19 cellular contexts compared by ENCODE assay signal in genomic region chr2:128596453-128597430, GRCh38.
DNase-seq lines count a peak whose midpoint lies in the region; ATAC-seq and TF ChIP-seq lines count a peak whose summit lies in the region.
"Had no signal": no experiment of that assay in that cellular context is flagged by ENCODE, and none has a peak within 500 bp of the region (broad histone marks: within the 10 kb centered on the region; RNA-seq: fewer than 3 reads in every experiment).

No MANE protein-coding gene starts in this region.

- H3K27ac Mint-ChIP-seq in osteocyte (ENCODE audit: unreplicated experiment), result no peak overlapping the region
- H3K27ac Mint-ChIP-seq: HFFc6 had no signal

- no peaks in the 10 kb centered on the region for H3K36me3 ChIP-seq in BLaER1 treated with 17β-estradiol and CSF1 and Interleukin-3, amounts not matched to agents 10 nM and 100 nM

- peak; percentile 40 for DNase-seq in activated CD8-positive, alpha-beta memory T cell treated with anti-CD3 and anti-CD28 coated beads for 24 hours
- DNase-seq in activated CD8-positive, alpha-beta memory T cell treated with anti-CD3 and anti-CD28 coated beads, Interleukin-2, amount 50 U/mL, for 4 hours, result no peak
- peak; percentile 24 for DNase-seq in ecto neural progenitor cell (ENCODE audit: low spot score)
- peak; percentile 71 for DNase-seq in osteocyte (ENCODE audit: extremely low spot score, unreplicated experiment)
- DNase-seq in amygdala (lab: John Stamatoyannopoulos, UW), result no peak
- no peak for DNase-seq in DMS 273 treated with DMSO at 0.1 percent for 48 hours (lab: John Stamatoyannopoulos, UW)
- DNase-seq: 8988T, DND-41, GDM1, GM23248, HFFc6, Karpas-422, MM.1S, NCI-H1092 treated with DMSO at 0.1 percent for 48 hours, NCI-H510A treated with DMSO at 0.1 percent for 48 hours, NCI-H82 had no signal

- no peak for TF ChIP-seq CTCF in osteocyte (IDR thresholded peaks at IDR 0.05)

- H3K27ac ChIP-seq in BLaER1 treated with 17β-estradiol and CSF1 and Interleukin-3, amounts not matched to agents 10 nM and 100 nM, result peak overlapping the region in 3 of 11 experiments; percentile 0 to 37 (median 21); a peak in 4 of 22 replicates
- H3K27ac ChIP-seq: GM23248 had no signal

- no peaks in the 10 kb centered on the region; a peak in 1 of 22 replicates for H3K27me3 ChIP-seq in BLaER1 treated with 17β-estradiol and CSF1 and Interleukin-3, amounts not matched to agents 10 nM and 100 nM

- no peaks in the 10 kb centered on the region for H4K20me1 ChIP-seq in BLaER1 treated with 17β-estradiol and CSF1 and Interleukin-3, amounts not matched to agents 10 nM and 100 nM

- H3K9me3 ChIP-seq in BLaER1 treated with 17β-estradiol and CSF1 and Interleukin-3, amounts not matched to agents 10 nM and 100 nM (replicated peaks in 1 of 11), result no peaks in the 10 kb centered on the region

- no peak overlapping the region for H3K4me3 Mint-ChIP-seq in osteocyte (ENCODE audit: unreplicated experiment)
- H3K4me3 Mint-ChIP-seq: HFFc6 had no signal

- H3K36me3 Mint-ChIP-seq in osteocyte (ENCODE audit: unreplicated experiment), result no peaks in the 10 kb centered on the region

- ATAC-seq in HG03045 (IDR thresholded peaks at IDR 0.05; ENCODE audit: unreplicated experiment), result no peak
- ATAC-seq: GM12878 had no signal

- peak overlapping the region; percentile 24 to 84 (median 79); a peak in 21 of 22 replicates for H3K4me2 ChIP-seq in BLaER1 treated with 17β-estradiol and CSF1 and Interleukin-3, amounts not matched to agents 10 nM and 100 nM

- H3K4me1 ChIP-seq in BLaER1 treated with 17β-estradiol and CSF1 and Interleukin-3, amounts not matched to agents 10 nM and 100 nM, result peaks cover 20 to 97% (median 79%) of the 10 kb centered on the region in 10 experiments

- H3K9me3 Mint-ChIP-seq in osteocyte (ENCODE audit: unreplicated experiment), result no peaks in the 10 kb centered on the region
- H3K9me3 Mint-ChIP-seq: HFFc6 had no signal

- H3K4me3 ChIP-seq in BLaER1 treated with 17β-estradiol and CSF1 and Interleukin-3, amounts not matched to agents 10 nM and 100 nM, result peak overlapping the region in 1 of 10 experiments; percentile 1; a peak in 2 of 20 replicates
- H3K4me3 ChIP-seq: GM12878, GM23248 had no signal

- H3K9ac ChIP-seq in BLaER1 treated with 17β-estradiol and CSF1 and Interleukin-3, amounts not matched to agents 10 nM and 100 nM, result peak overlapping the region in 3 of 11 experiments; percentile 5 to 18 (median 12); a peak in 1 of 22 replicates
- H3K9ac ChIP-seq: GM23248 had no signal

- H3K27me3 Mint-ChIP-seq in osteocyte (ENCODE audit: unreplicated experiment), result no peaks in the 10 kb centered on the region

- no peaks in the 10 kb centered on the region for H3K4me1 Mint-ChIP-seq in osteocyte (ENCODE audit: unreplicated experiment)

Comparison
In these comparisons a context has a peak if more than half of its experiments do, and no peak if none do; other contexts are left out.
1. DNase-seq: peak in activated CD8-positive, alpha-beta memory T cell treated with anti-CD3 and anti-CD28 coated beads for 24 hours (single experiment), ecto neural progenitor cell (single experiment) and osteocyte (single experiment); none in activated CD8-positive, alpha-beta memory T cell treated with anti-CD3 and anti-CD28 coated beads, Interleukin-2, amount 50 U/mL, for 4 hours (single experiment), amygdala (0 of 56) and DMS 273 treated with DMSO at 0.1 percent for 48 hours (single experiment).